In genomic region chr20:31823360-31824124, GRCh38 we compare ENCODE assay signal across 10 cellular contexts. TPM values are rescaled to one million over a fixed set of nuclear protein-coding genes. Genes with fewer than 3 reads are reported as not detected.
DNase-seq lines count a peak whose midpoint lies in the region; ATAC-seq and TF ChIP-seq lines count a peak whose summit lies in the region.
"Had no signal": no experiment of that assay in that cellular context is flagged by ENCODE, and none has a peak within 500 bp of the region (broad histone marks: within the 10 kb centered on the region; RNA-seq: fewer than 3 reads in every experiment).

No MANE protein-coding gene starts in this region.

- H2AK5ac ChIP-seq in IMR-90 (ENCODE audit: low read depth, low read length) = peak overlapping the region; percentile 65; the same call in 1 of the 2 replicates

- WGBS in IMR-90 (ENCODE audit: extremely low coverage in 2 of 2, insufficient read length in 1 of 2), 2 experiments = 57% methylated on average over 9 of the region's 14 CpGs; no CpG with 5 or more reads in 1 of the 2 experiments

- no peak overlapping the region for H4K91ac ChIP-seq in IMR-90 (ENCODE audit: insufficient read depth, low read depth, low read length)

- no peak overlapping the region for H4K5ac ChIP-seq in IMR-90 (ENCODE audit: low read depth, low read length)

- H3K56ac ChIP-seq in IMR-90 (ENCODE audit: extremely low read depth, insufficient read depth, low read length) = no peak overlapping the region

- H3K4me2 ChIP-seq in IMR-90 (ENCODE audit: low read depth, low read length) (no peak overlapping the region), neural cell (ENCODE audit: low read length) (no peak overlapping the region)

- DNase-seq in IMR-90 (no peak), astrocyte of the spinal cord (ENCODE audit: low read depth, low spot score) (no peak), ureter (ENCODE audit: low spot score) (no peak)
- no peak for DNase-seq in stimulated activated naive CD8-positive, alpha-beta T cell treated with anti-CD3 and anti-CD28 coated beads, Interleukin-15, Interleukin-2, amounts not matched to agents 100 U/mL and 50 U/mL, for 24 hours
- DNase-seq: cortex of kidney had no signal

- H3K23ac ChIP-seq in IMR-90 (ENCODE audit: low read depth, low read length) = no peak overlapping the region

- BruUV-seq in IMR-90 (replicated peaks; lab: Mats Ljungman, UMichigan) = no TSS peak

- no peak overlapping the region for H3K14ac ChIP-seq in IMR-90 (replicated peaks; ENCODE audit: low read depth, low read length)

- H3K9me2 ChIP-seq in neural cell (ENCODE audit: insufficient read depth, low read length) = no peaks in the 10 kb centered on the region

- H4K20me1 ChIP-seq in IMR-90 (ENCODE audit: insufficient read depth, low read length) = no peaks in the 10 kb centered on the region
- no peaks in the 10 kb centered on the region for H4K20me1 ChIP-seq in neural cell (ENCODE audit: insufficient read depth)

- H2AK9ac ChIP-seq in IMR-90 (replicated peaks; ENCODE audit: low read depth, low read length, poor library complexity) = peak overlapping the region; percentile 73

- no peak overlapping the region for H3K18ac ChIP-seq in IMR-90 (ENCODE audit: low read depth, low read length)

- peak overlapping the region; percentile 38 for H2AFZ ChIP-seq in IMR-90 (replicated peaks; ENCODE audit: low read length, poor library complexity)
- peak overlapping the region; percentile 53 for H2AFZ ChIP-seq in neural cell (ENCODE audit: low read depth, low read length)

- TF ChIP-seq CTCF in IMR-90 (conservative IDR thresholded peaks at IDR 0.05; ENCODE audit: low read depth, low read length) (no peak), astrocyte of the spinal cord (IDR thresholded peaks at IDR 0.05; ENCODE audit: low read depth, low read length) (peak; percentile 1), neural cell (IDR thresholded peaks at IDR 0.05; ENCODE audit: poor library complexity, severe bottlenecking) (no peak)

- in situ Hi-C loops in IMR-90 (cut with MboI; ENCODE audit: low sequenced_read_pairs) = loop anchor here (5.0 to 10.0 kb wide), 2 partner anchors 131 to 209 kb away; partner anchors contain the start of gene PDRG1
- in situ Hi-C loops in astrocyte of the spinal cord (cut with HindIII; ENCODE audit: low sequenced_read_pairs) = no loop called here

- POLR2A ChIA-PET in IMR-90 (lab: Charles Lee; ENCODE audit: unreplicated experiment) = no interaction called here

- no peaks in the 10 kb centered on the region for H3K79me2 ChIP-seq in neural cell (replicated peaks; ENCODE audit: insufficient read depth, low read length)

- CTCF ChIA-PET in IMR-90 (lab: Yijun Ruan, JAX) = interaction anchor here (0.7 to 1.4 kb wide), 7 partner anchors 9 to 209 kb away, joined by 3 to 12 read pairs (median 4); partner anchors contain the start of gene PDRG1

- H3K9ac ChIP-seq in IMR-90 (ENCODE audit: low read depth, low read length) (no peak overlapping the region), neural cell (ENCODE audit: low read length) (no peak overlapping the region)

- H3K4me1 ChIP-seq in IMR-90 (ENCODE audit: control insufficient read depth, insufficient read depth, low read length) = no peaks in the 10 kb centered on the region

- H3K27ac ChIP-seq in IMR-90 (ENCODE audit: insufficient read depth, low read length) (no peak overlapping the region), neural cell (ENCODE audit: low read length) (no peak overlapping the region)
- H3K27ac ChIP-seq: HL-60 had no signal

- no peaks in the 10 kb centered on the region for H3K36me3 ChIP-seq in IMR-90 (ENCODE audit: control insufficient read depth, insufficient read depth, low read length)
- no peaks in the 10 kb centered on the region for H3K36me3 ChIP-seq in neural cell (ENCODE audit: insufficient read depth, low read length)

- H2BK120ac ChIP-seq in IMR-90 (ENCODE audit: low read depth, low read length) = no peak overlapping the region

- no peaks in the 10 kb centered on the region for H3F3A ChIP-seq in neural cell (ENCODE audit: insufficient read depth, low read length, poor library complexity, severe bottlenecking)

- TF ChIP-seq RAD21 in IMR-90 (IDR thresholded peaks at IDR 0.05; ENCODE audit: low read length) (no peak), neural cell (conservative IDR thresholded peaks at IDR 0.05) (no peak)

- H2BK15ac ChIP-seq in IMR-90 (ENCODE audit: low read depth, low read length) = no peak overlapping the region

- H3K4me3 ChIP-seq in IMR-90 (ENCODE audit: insufficient read depth, low read depth, low read length) (no peak overlapping the region), astrocyte of the spinal cord (ENCODE audit: low read depth, low read length) (no peak overlapping the region), neural cell (ENCODE audit: low read length) (peak overlapping the region; percentile 50)

- TF ChIP-seq POLR2A in IMR-90 (IDR thresholded peaks at IDR 0.05; ENCODE audit: low read depth, low read length) = no peak

- H4K8ac ChIP-seq in IMR-90 (ENCODE audit: low read depth in 2 of 2, low read length in 2 of 2) = no peak overlapping the region

- H3K9me1 ChIP-seq in IMR-90 (ENCODE audit: insufficient read depth, low read length) = no peaks in the 10 kb centered on the region

- intact Hi-C loops in IMR-90 (cut with micrococcal nuclease) = loop anchor here (1.0 to 5.0 kb wide), 5 partner anchors 23 to 384 kb away; partner anchors contain the start of genes PDRG1, PLAGL2 and POFUT1

- H3K4ac ChIP-seq in IMR-90 (ENCODE audit: low read depth, low read length) = no peak overlapping the region

- TF ChIP-seq EP300 in neural cell (conservative IDR thresholded peaks at IDR 0.05; ENCODE audit: poor library complexity, severe bottlenecking) = no peak

- ATAC-seq in IMR-90 (ENCODE audit: low read depth) (no peak), GM18502 (IDR thresholded peaks at IDR 0.05; ENCODE audit: poor library complexity, unreplicated experiment) (no peak)
- no peak for ATAC-seq in stimulated activated naive CD8-positive, alpha-beta T cell treated with anti-CD3 and anti-CD28 coated beads, Interleukin-15, Interleukin-2, amounts not matched to agents 100 U/mL and 50 U/mL, for 24 hours

- H3K27me3 ChIP-seq in IMR-90 (ENCODE audit: control insufficient read depth, insufficient read depth, low read length) (no peaks in the 10 kb centered on the region; the same call in 1 of the 2 replicates), neural cell (ENCODE audit: insufficient read depth, low read depth, low read length) (no peaks in the 10 kb centered on the region)

- no peak overlapping the region for H2BK5ac ChIP-seq in IMR-90 (ENCODE audit: low read depth, low read length, poor library complexity, severe bottlenecking)

- no peaks in the 10 kb centered on the region; a peak in 1 of 4 replicates for H3K79me1 ChIP-seq in IMR-90 (ENCODE audit: low read depth in 1 of 2, low read length in 2 of 2)

- dilution Hi-C loops in IMR-90 (cut with HindIII; ENCODE audit: low sequenced_read_pairs, unreplicated experiment) = no loop called here

- no peaks in the 10 kb centered on the region for H3K9me3 ChIP-seq in IMR-90 (ENCODE audit: control insufficient read depth, insufficient read depth, low read length)
- no peaks in the 10 kb centered on the region for H3K9me3 ChIP-seq in neural cell (ENCODE audit: low read length)

- no peak overlapping the region for H2BK20ac ChIP-seq in IMR-90 (ENCODE audit: low read depth, low read length)

TF ChIP-seq in IMR-90, 13 proteins besides CTCF, POLR2A, EP300 and RAD21 (continues in another document):
- no peak for TF ChIP-seq BHLHE40 (IDR thresholded peaks at IDR 0.05; ENCODE audit: low read depth, low read length)
- no peak for TF ChIP-seq CEBPB (IDR thresholded peaks at IDR 0.05; ENCODE audit: low read depth, low read length)

RNA-seq across cellular contexts. Expression of gene MYLK2, which starts 4.4 kb away (rescaled TPM):
- 0.18 and 0.28 TPM in 2 replicates for total RNA-seq in IMR-90 (2012; rRNA removed)
- 0.19 and 0.27 TPM in 2 replicates for polyA plus RNA-seq in IMR-90 (2012; rRNA removed)
- 0.05 and 0.06 TPM in 2 replicates for polyA plus RNA-seq in IMR-90 (2012; cell fraction: cytosol; rRNA removed)
- 0.58 and 1.3 TPM in 2 replicates for polyA plus RNA-seq in IMR-90 (2012; cell fraction: nucleus; rRNA removed; ENCODE audit: low replicate concordance)
- 0.22 TPM in 1 of 2 replicates, not detected in the other for polyA plus RNA-seq in neural cell
- polyA minus RNA-seq in neural cell = 0.23 and 0.49 TPM in 2 replicates
- total RNA-seq in ureter = not detected
- polyA plus RNA-seq: immature natural killer cell had no signal

RNA-seq across cellular contexts. Expression of gene FOXS1, which starts 21.9 kb away (rescaled TPM):
- total RNA-seq in IMR-90 (2012; rRNA removed) (not detected in 2 replicates), ureter (not detected)
- polyA plus RNA-seq in IMR-90 (2012; rRNA removed) (not detected in 2 replicates), neural cell (not detected in 2 replicates)
- polyA plus RNA-seq in IMR-90 (2012; cell fraction: cytosol; rRNA removed) = 0.02 TPM in 1 of 2 replicates, not detected in the other
- polyA plus RNA-seq in IMR-90 (2012; cell fraction: nucleus; rRNA removed; ENCODE audit: low replicate concordance) = not detected in 2 replicates
- 0.58 TPM in 1 of 2 replicates, not detected in the other for polyA minus RNA-seq in neural cell
- polyA plus RNA-seq: immature natural killer cell had no signal

RNA-seq across cellular contexts. Expression of gene DUSP15, which starts 46.8 kb away (rescaled TPM):
- total RNA-seq in IMR-90 (2012; rRNA removed) = not detected in 2 replicates
- polyA plus RNA-seq in IMR-90 (2012; rRNA removed) = not detected in 2 replicates
- not detected in 2 replicates for polyA plus RNA-seq in IMR-90 (2012; cell fraction: cytosol; rRNA removed)
- not detected in 2 replicates for polyA plus RNA-seq in IMR-90 (2012; cell fraction: nucleus; rRNA removed; ENCODE audit: low replicate concordance)
- 62.7 and 68.9 TPM in 2 replicates for polyA plus RNA-seq in neural cell
- polyA minus RNA-seq in neural cell = 28.0 and 39.0 TPM in 2 replicates
- 4.7 TPM for total RNA-seq in ureter
- total RNA-seq: fibroblast of villous mesenchyme had no signal
- polyA plus RNA-seq: immature natural killer cell had no signal

RNA-seq across cellular contexts. Expression of gene TTLL9, which starts 46.9 kb away (rescaled TPM):
- total RNA-seq in IMR-90 (2012; rRNA removed) (not detected in 2 replicates), ureter (0.86 TPM)
- polyA plus RNA-seq in IMR-90 (2012; rRNA removed) (not detected in 2 replicates), neural cell (6.1 and 8.0 TPM in 2 replicates)
- polyA plus RNA-seq in IMR-90 (2012; cell fraction: cytosol; rRNA removed) = not detected in 2 replicates
- 0.05 TPM in 1 of 2 replicates, not detected in the other for polyA plus RNA-seq in IMR-90 (2012; cell fraction: nucleus; rRNA removed; ENCODE audit: low replicate concordance)
- 3.6 and 4.6 TPM in 2 replicates for polyA minus RNA-seq in neural cell
- total RNA-seq: fibroblast of villous mesenchyme had no signal
